Comparison of ENCODE assay signal across 1 cellular context in the genomic region with DNA sequence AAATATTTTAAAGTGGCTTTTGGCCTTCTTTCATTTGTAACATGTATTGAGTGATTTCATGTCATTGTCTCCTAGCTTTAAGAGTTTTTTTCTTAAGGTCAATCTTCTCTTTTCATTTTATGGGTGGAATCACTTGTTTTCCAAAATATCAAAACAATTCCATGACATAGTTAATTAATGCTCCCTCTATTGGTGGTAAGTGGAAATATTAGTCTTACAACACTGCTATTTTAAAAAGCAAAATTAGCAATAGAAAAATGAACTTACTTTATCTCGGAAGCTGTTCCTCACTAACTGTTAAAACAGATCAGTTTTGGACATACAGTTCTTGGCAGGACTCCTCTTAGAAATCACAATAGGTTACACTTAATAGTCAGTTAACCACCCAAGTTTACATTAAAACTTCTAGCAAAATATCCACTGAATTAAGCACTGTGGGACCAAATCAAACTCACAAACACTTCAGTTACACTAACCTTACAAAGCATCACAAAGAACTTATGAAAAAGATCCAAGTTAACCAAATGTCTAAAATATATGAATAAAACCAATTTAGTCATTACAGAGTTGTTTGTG.
TF ChIP-seq lines count a peak whose summit lies in the region.

No MANE protein-coding gene starts in this region.

TF ChIP-seq in endothelial cell of umbilical vein, 7 proteins besides CTCF, POLR2A, EP300 and RAD21:
- no peak for TF ChIP-seq EZH2 (IDR thresholded peaks at IDR 0.05; ENCODE audit: borderline replicate concordance, low read depth, low read length, severe bottlenecking)
- TF ChIP-seq, protein P1, sequence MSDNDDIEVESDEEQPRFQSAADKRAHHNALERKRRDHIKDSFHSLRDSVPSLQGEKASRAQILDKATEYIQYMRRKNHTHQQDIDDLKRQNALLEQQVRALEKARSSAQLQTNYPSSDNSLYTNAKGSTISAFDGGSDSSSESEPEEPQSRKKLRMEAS (IDR thresholded peaks at IDR 0.05; ENCODE audit: insufficient read depth, insufficient read length): no peak
- TF ChIP-seq JUN (IDR thresholded peaks at IDR 0.05; ENCODE audit: borderline replicate concordance, insufficient read depth, insufficient read length, low read depth): no peak
- no peak for TF ChIP-seq FOS (IDR thresholded peaks at IDR 0.05; ENCODE audit: borderline replicate concordance, insufficient read depth, low read length)
- no peak for TF ChIP-seq MYC (IDR thresholded peaks at IDR 0.05; ENCODE audit: low read depth, low read length)
- TF ChIP-seq GATA2 (IDR thresholded peaks at IDR 0.05; ENCODE audit: insufficient read depth, insufficient read length, low read depth, low read length): no peak
- no peak for TF ChIP-seq POLR2AphosphoS5 (IDR thresholded peaks at IDR 0.05; ENCODE audit: insufficient read depth, low read depth, low read length)
